19 cellular contexts compared by ENCODE assay signal in genomic region chr11:86896486-86896885, GRCh38.
DNase-seq lines count a peak whose midpoint lies in the region; ATAC-seq and TF ChIP-seq lines count a peak whose summit lies in the region.
"Had no signal": no experiment of that assay in that cellular context is flagged by ENCODE, and none has a peak within 500 bp of the region (broad histone marks: within the 10 kb centered on the region; RNA-seq: fewer than 3 reads in every experiment).

No MANE protein-coding gene starts in this region.

- peak; percentile 21 for DNase-seq in NCI-H2171 treated with DMSO at 0.1 percent for 48 hours (lab: John Stamatoyannopoulos, UW)
- no peak for DNase-seq in NCI-H2171 (lab: John Stamatoyannopoulos, UW)
- peak; percentile 22 for DNase-seq in astrocyte of the cerebellum (ENCODE audit: low read depth)
- DNase-seq in fibroblast of the conjunctiva (ENCODE audit: low read depth), result peak; percentile 64
- DNase-seq in hepatic stellate cell (ENCODE audit: low spot score), result no peak
- DNase-seq in germinal center (ENCODE audit: low spot score), result no peak
- DNase-seq: activated CD4-positive, alpha-beta T cell treated with anti-CD3 and anti-CD28 coated beads, Interleukin-2, amount 10 ng/mL, durations not matched to agents 24 days and 14 days; CD4-positive, alpha-beta T cell; DMS79; foreskin melanocyte; NCI-H146; NCI-H345; small intestine; stimulated activated CD4-positive, alpha-beta T cell treated with anti-CD3 and anti-CD28 coated beads, Interleukin-4, amount 100 ng/mL, for 4 hours; stimulated activated CD8-positive, alpha-beta memory T cell treated with anti-CD3 and anti-CD28 coated beads, Interleukin-4, amount 100 ng/mL, for 48 hours had no signal

- TF ChIP-seq CTCF in astrocyte of the cerebellum (IDR thresholded peaks at IDR 0.05; ENCODE audit: low read depth, low read length, missing control alignments), result no peak

- in situ Hi-C loops in astrocyte of the cerebellum (cut with HindIII; ENCODE audit: low sequenced_read_pairs), result no loop called here

- ATAC-seq in GM18907 (IDR thresholded peaks at IDR 0.05; ENCODE audit: unreplicated experiment) (no peak), GM21423 (IDR thresholded peaks at IDR 0.05; ENCODE audit: unreplicated experiment) (no peak)
- ATAC-seq: left lobe of liver had no signal

- no peak overlapping the region for H3K4me3 ChIP-seq in astrocyte of the cerebellum (ENCODE audit: low read depth, low read length)
- H3K4me3 ChIP-seq: thoracic aorta had no signal

Comparison
In these comparisons a context has a peak if more than half of its experiments do, and no peak if none do; other contexts are left out.
1. DNase-seq: peak in NCI-H2171 treated with DMSO at 0.1 percent for 48 hours (single experiment), astrocyte of the cerebellum (single experiment) and fibroblast of the conjunctiva (single experiment); none in NCI-H2171 (single experiment), hepatic stellate cell (single experiment) and germinal center (single experiment).